10 cellular contexts compared by ENCODE assay signal in genomic region chr16:1253701-1254364, GRCh38. TPM values are rescaled to one million over a fixed set of nuclear protein-coding genes. Genes with fewer than 3 reads are reported as not detected.
DNase-seq lines count a peak whose midpoint lies in the region; ATAC-seq and TF ChIP-seq lines count a peak whose summit lies in the region.
"Not testable (repeated sequence)": the region's sequence is repeated elsewhere in the genome, so short reads cannot be mapped to it uniquely, and the experiment has no call there.
"Had no signal": no experiment of that assay in that cellular context is flagged by ENCODE, and none has a peak within 500 bp of the region (broad histone marks: within the 10 kb centered on the region; RNA-seq: fewer than 3 reads in every experiment).

No MANE protein-coding gene starts in this region.

- H3K27ac Mint-ChIP-seq in GM23338; activated naive CD4-positive, alpha-beta T cell treated with anti-CD3 and anti-CD28 coated beads, Interleukin-2, amount 50 U/mL, for 72 hours; natural killer cell treated with Interleukin-12 subunit alpha and Interleukin-12 subunit beta and Interleukin-15 and Interleukin-18, amount 100 ng/mL, for 72 hours: not testable (repeated sequence)

- H3K79me2 ChIP-seq in GM23338 (replicated peaks; ENCODE audit: insufficient read depth) = not testable (repeated sequence)

- H3K27me3 Mint-ChIP-seq in GM23338 (ENCODE audit: insufficient read depth, low read depth, poor library complexity); natural killer cell treated with Interleukin-12 subunit alpha and Interleukin-12 subunit beta and Interleukin-15 and Interleukin-18, amount 100 ng/mL, for 72 hours: not testable (repeated sequence)

- H3F3A ChIP-seq in GM23338 (replicated peaks; ENCODE audit: low read depth) = not testable (repeated sequence)

- H3K4me1 ChIP-seq in GM23338 (ENCODE audit: insufficient read depth); heart left ventricle; upper lobe of right lung: not testable (repeated sequence)

- H3K9me3 Mint-ChIP-seq in GM23338; activated naive CD4-positive, alpha-beta T cell treated with anti-CD3 and anti-CD28 coated beads, Interleukin-2, amount 50 U/mL, for 72 hours; natural killer cell treated with Interleukin-12 subunit alpha and Interleukin-12 subunit beta and Interleukin-15 and Interleukin-18, amount 100 ng/mL, for 72 hours: not testable (repeated sequence)

- not testable (repeated sequence) for H2AFZ ChIP-seq in GM23338

- intact Hi-C loops in heart left ventricle (cut with DNase I); upper lobe of right lung (cut with DNase I): not testable (repeated sequence)

- TF ChIP-seq POLR2A in heart left ventricle (IDR thresholded peaks at IDR 0.05) = not testable (repeated sequence)

- H3K36me3 Mint-ChIP-seq in GM23338 (ENCODE audit: low read depth); activated naive CD4-positive, alpha-beta T cell treated with anti-CD3 and anti-CD28 coated beads, Interleukin-2, amount 50 U/mL, for 72 hours; natural killer cell treated with Interleukin-12 subunit alpha and Interleukin-12 subunit beta and Interleukin-15 and Interleukin-18, amount 100 ng/mL, for 72 hours: not testable (repeated sequence)

- not testable (repeated sequence) for H3K27me3 ChIP-seq in GM23338 (ENCODE audit: insufficient read depth); upper lobe of right lung
- peaks cover 0 to 19% (median 1%) of the 10 kb centered on the region in 9 donors for H3K27me3 ChIP-seq in heart left ventricle

- H3K9me2 ChIP-seq in GM23338 (ENCODE audit: insufficient read depth) = not testable (repeated sequence)

- ATAC-seq in GM23338 (peak; percentile 83), SK-N-SH treated with all-trans-retinoic acid at 6 μM for 48 hours (peak; percentile 76), heart left ventricle (peak in 3 of 4 donors; percentile 44 to 73 (median 51)), upper lobe of right lung (peak; percentile 5)
- ATAC-seq in activated naive CD4-positive, alpha-beta T cell treated with anti-CD3 and anti-CD28 coated beads, Interleukin-2, amount 50 U/mL, for 72 hours = peak; percentile 56 to 61
- ATAC-seq in natural killer cell treated with Interleukin-12 subunit alpha and Interleukin-12 subunit beta and Interleukin-15 and Interleukin-18, amount 100 ng/mL, for 72 hours = peak; percentile 17 to 62

- TF ChIP-seq CTCF in GM23338 (conservative IDR thresholded peaks at IDR 0.05; ENCODE audit: low read depth in 2 of 2); heart left ventricle (IDR thresholded peaks at IDR 0.05); upper lobe of right lung (IDR thresholded peaks at IDR 0.05): not testable (repeated sequence)

- no CpG with 5 or more reads among the region's 47 CpGs for WGBS in heart left ventricle, 4 donors

- H3K27ac ChIP-seq in GM23338 (ENCODE audit: low read depth); heart left ventricle; upper lobe of right lung: not testable (repeated sequence)

- H3K4me1 Mint-ChIP-seq in GM23338; natural killer cell treated with Interleukin-12 subunit alpha and Interleukin-12 subunit beta and Interleukin-15 and Interleukin-18, amount 100 ng/mL, for 72 hours (ENCODE audit: low read depth in 2 of 2): not testable (repeated sequence)

- not testable (repeated sequence) for H4K20me1 ChIP-seq in GM23338 (replicated peaks; ENCODE audit: insufficient read depth)

- not testable (repeated sequence) for H3K4me2 ChIP-seq in GM23338

- not testable (repeated sequence) for H3K36me3 ChIP-seq in GM23338 (ENCODE audit: insufficient read depth); heart left ventricle; upper lobe of right lung

- not testable (repeated sequence) for H3K4me3 Mint-ChIP-seq in GM23338; natural killer cell treated with Interleukin-12 subunit alpha and Interleukin-12 subunit beta and Interleukin-15 and Interleukin-18, amount 100 ng/mL, for 72 hours

- not testable (repeated sequence) for H3K9me3 ChIP-seq in heart left ventricle, upper lobe of right lung

- DNase-seq in GM23338 (ENCODE audit: low spot score); activated naive CD4-positive, alpha-beta T cell treated with anti-CD3 and anti-CD28 coated beads, Interleukin-2, amount 50 U/mL, for 72 hours (ENCODE audit: low spot score in 2 of 2); heart left ventricle; natural killer cell treated with Interleukin-12 subunit alpha and Interleukin-12 subunit beta and Interleukin-15 and Interleukin-18, amount 100 ng/mL, for 72 hours (ENCODE audit: low spot score); upper lobe of right lung: not testable (repeated sequence)

- H3K4me3 ChIP-seq in GM23338, heart left ventricle, upper lobe of right lung: not testable (repeated sequence)

RNA-seq across cellular contexts. Expression of gene TPSD1, which starts 2.0 kb away (rescaled TPM):
- 0.17 TPM in 1 of 2 replicates, not detected in the other for total RNA-seq in GM23338 (2014; rRNA removed; shearing (Covaris generic))
- polyA plus RNA-seq in GM23338 (2016; fragmentation: Nextera tagmentation; extraction: Ambion mirVana) (not detected in 2 replicates), heart left ventricle (under 1 TPM in 1 of 2 donors, not detected in 1; 0.17 TPM)
- not detected for total RNA-seq in activated naive CD4-positive, alpha-beta T cell treated with anti-CD3 and anti-CD28 coated beads, Interleukin-2, amount 50 U/mL, for 72 hours
- total RNA-seq in heart left ventricle (under 1 TPM in 1 of 9 donors, not detected in 8; 0.38 TPM), upper lobe of right lung (9.4 TPM)
- total RNA-seq in natural killer cell treated with Interleukin-12 subunit alpha and Interleukin-12 subunit beta and Interleukin-15 and Interleukin-18, amount 100 ng/mL, for 72 hours = not detected
- total RNA-seq: A172; CD8-positive, alpha-beta memory T cell; Daoy; GM23248 had no signal
- polyA plus RNA-seq: CD8-positive, alpha-beta memory T cell; GM23248 had no signal

RNA-seq across cellular contexts. Expression of gene TPSAB1, which starts 13.3 kb away (rescaled TPM):
- not detected in 2 replicates for total RNA-seq in GM23338 (2014; rRNA removed; shearing (Covaris generic))
- polyA plus RNA-seq in GM23338 (2016; fragmentation: Nextera tagmentation; extraction: Ambion mirVana) = not detected in 2 replicates
- total RNA-seq in activated naive CD4-positive, alpha-beta T cell treated with anti-CD3 and anti-CD28 coated beads, Interleukin-2, amount 50 U/mL, for 72 hours = under 1 TPM; 0.64 to 0.77 TPM
- 10 to 100 TPM in 1 of 9 donors, 1 to 10 TPM in 7, not detected in 1; 1.1 to 14.3 (median 3.5) TPM for total RNA-seq in heart left ventricle
- 1 to 10 TPM; 1.1 to 3.7 TPM for polyA plus RNA-seq in heart left ventricle
- 1 to 10 TPM in 1 of 2 donors, not detected in 1; 6.6 TPM for total RNA-seq in natural killer cell treated with Interleukin-12 subunit alpha and Interleukin-12 subunit beta and Interleukin-15 and Interleukin-18, amount 100 ng/mL, for 72 hours
- total RNA-seq in upper lobe of right lung = 122 TPM
- total RNA-seq: CD8-positive, alpha-beta memory T cell; Daoy; GM23248 had no signal
- polyA plus RNA-seq: CD8-positive, alpha-beta memory T cell; GM23248 had no signal

RNA-seq across cellular contexts. Expression of gene TPSB2, which starts 23.8 kb away (rescaled TPM):
- not detected in 2 replicates for total RNA-seq in GM23338 (2014; rRNA removed; shearing (Covaris generic))
- polyA plus RNA-seq in GM23338 (2016; fragmentation: Nextera tagmentation; extraction: Ambion mirVana) (0.23 TPM in 1 of 2 replicates, not detected in the other), heart left ventricle (1 to 10 TPM; 2.0 to 4.3 TPM)
- total RNA-seq in activated naive CD4-positive, alpha-beta T cell treated with anti-CD3 and anti-CD28 coated beads, Interleukin-2, amount 50 U/mL, for 72 hours = 1 to 10 TPM in 1 of 2 donors, not detected in 1; 1.3 TPM
- total RNA-seq in heart left ventricle (10 to 100 TPM in 1 of 9 donors, 1 to 10 TPM in 7, not detected in 1; 2.1 to 18.1 (median 2.3) TPM), upper lobe of right lung (181 TPM)
- total RNA-seq in natural killer cell treated with Interleukin-12 subunit alpha and Interleukin-12 subunit beta and Interleukin-15 and Interleukin-18, amount 100 ng/mL, for 72 hours = 1 to 10 TPM in 1 of 2 donors, not detected in 1; 1.0 TPM
- total RNA-seq: A172; CD8-positive, alpha-beta memory T cell; Daoy; GM23248 had no signal
- polyA plus RNA-seq: CD8-positive, alpha-beta memory T cell; GM23248 had no signal

RNA-seq across cellular contexts. Expression of gene TPSG1, which starts 28.8 kb away (rescaled TPM):
- not detected in 2 replicates for total RNA-seq in GM23338 (2014; rRNA removed; shearing (Covaris generic))
- polyA plus RNA-seq in GM23338 (2016; fragmentation: Nextera tagmentation; extraction: Ambion mirVana) (0.56 and 0.81 TPM in 2 replicates), heart left ventricle (not detected)
- not detected for total RNA-seq in activated naive CD4-positive, alpha-beta T cell treated with anti-CD3 and anti-CD28 coated beads, Interleukin-2, amount 50 U/mL, for 72 hours
- total RNA-seq in heart left ventricle (not detected), upper lobe of right lung (2.3 TPM)
- total RNA-seq in natural killer cell treated with Interleukin-12 subunit alpha and Interleukin-12 subunit beta and Interleukin-15 and Interleukin-18, amount 100 ng/mL, for 72 hours = 1 to 10 TPM in 1 of 2 donors, not detected in 1; 1.3 TPM
- total RNA-seq: CD8-positive, alpha-beta memory T cell; GM23248 had no signal
- polyA plus RNA-seq: CD8-positive, alpha-beta memory T cell; GM23248 had no signal

RNA-seq across cellular contexts. Expression of gene UBE2I, which starts 55.6 kb away (rescaled TPM):
- 116 and 117 TPM in 2 replicates for total RNA-seq in GM23338 (2014; rRNA removed; shearing (Covaris generic))
- polyA plus RNA-seq in GM23338 (2016; fragmentation: Nextera tagmentation; extraction: Ambion mirVana) (216 and 220 TPM in 2 replicates), heart left ventricle (10 to 100 TPM; 67.2 to 73.4 TPM)
- total RNA-seq in activated naive CD4-positive, alpha-beta T cell treated with anti-CD3 and anti-CD28 coated beads, Interleukin-2, amount 50 U/mL, for 72 hours = 100 to 1,000 TPM; 205 to 246 TPM
- total RNA-seq in heart left ventricle (100 to 1,000 TPM in 2 of 9 donors, 10 to 100 TPM in 7; 59.3 to 105 (median 85.9) TPM), upper lobe of right lung (95.6 TPM)
- 100 to 1,000 TPM; 202 to 246 TPM for total RNA-seq in natural killer cell treated with Interleukin-12 subunit alpha and Interleukin-12 subunit beta and Interleukin-15 and Interleukin-18, amount 100 ng/mL, for 72 hours

Comparison
In these comparisons a context has a peak if more than half of its experiments do, and no peak if none do; other contexts are left out.
1. ATAC-seq: peak in every context shown above with its lines; median percentile 83 in GM23338; 76 in SK-N-SH treated with all-trans-retinoic acid at 6 μM for 48 hours; 58 in activated naive CD4-positive, alpha-beta T cell treated with anti-CD3 and anti-CD28 coated beads, Interleukin-2, amount 50 U/mL, for 72 hours; 51 in heart left ventricle; 40 in natural killer cell treated with Interleukin-12 subunit alpha and Interleukin-12 subunit beta and Interleukin-15 and Interleukin-18, amount 100 ng/mL, for 72 hours; 5 in upper lobe of right lung.